28 cellular contexts compared by ENCODE assay signal in the genomic region with DNA sequence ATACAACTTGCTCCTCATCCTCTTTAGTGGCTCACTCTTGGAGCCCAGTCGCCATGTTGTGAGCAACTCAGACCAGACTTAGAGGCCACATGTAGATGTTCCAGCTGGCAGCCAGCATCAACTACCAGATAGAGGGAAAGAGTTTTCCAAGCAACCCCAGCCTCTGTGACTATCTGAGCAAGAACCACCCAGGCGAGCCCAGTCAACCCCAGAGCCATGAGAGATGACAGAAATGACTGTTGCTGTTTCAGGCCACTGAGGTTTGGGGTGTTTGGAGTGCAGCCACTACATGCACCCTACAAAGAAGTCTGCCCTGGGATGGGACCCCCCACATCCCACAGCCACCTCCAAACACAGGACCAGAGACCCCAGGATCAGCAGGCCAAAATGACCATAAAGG. TPM values are rescaled to one million over a fixed set of nuclear protein-coding genes. Genes with fewer than 3 reads are reported as not detected.
"Had no signal": no experiment of that assay in that cellular context is flagged by ENCODE, and none has a peak within 500 bp of the region (broad histone marks: within the 10 kb centered on the region; RNA-seq: fewer than 3 reads in every experiment).

No MANE protein-coding gene starts in this region.

- H3K4me3 ChIP-seq: adrenal gland, body of pancreas, cardiac muscle cell, coronary artery, dorsolateral prefrontal cortex, heart left ventricle had no signal

- H3K27ac ChIP-seq: adrenal gland, body of pancreas, cardiac muscle cell, coronary artery, dorsolateral prefrontal cortex, heart left ventricle had no signal

- ATAC-seq: activated CD8-positive, alpha-beta memory T cell treated with anti-CD3 and anti-CD28 coated beads, Interleukin-2, amount 10 ng/mL, durations not matched to agents 7 days and 5 days; activated CD8-positive, alpha-beta T cell treated with anti-CD3 and anti-CD28 coated beads, Interleukin-2, amount 10 ng/mL, durations not matched to agents 7 days and 5 days; activated naive CD8-positive, alpha-beta T cell treated with anti-CD3 and anti-CD28 coated beads, Interleukin-2, amount 50 U/mL, for 24 hours; body of pancreas; esophagus mucosa; heart left ventricle had no signal

- FAIRE-seq: frontal cortex had no signal

- H3K36me3 ChIP-seq: adrenal gland, cardiac muscle cell, heart left ventricle had no signal

- H3K27me3 ChIP-seq: adrenal gland, body of pancreas, cardiac muscle cell, heart left ventricle had no signal

- DNase-seq: activated CD4-positive, alpha-beta T cell treated with anti-CD3 and anti-CD28 coated beads for 1 hour; activated CD4-positive, alpha-beta T cell treated with anti-CD3 and anti-CD28 coated beads for 4 hours; activated CD4-positive, alpha-beta T cell treated with anti-CD3 and anti-CD28 coated beads, Interleukin-2, amount 10 ng/mL, durations not matched to agents 7 days and 5 days; activated CD4-positive, alpha-beta T cell treated with anti-CD3 and anti-CD28 coated beads, Interleukin-2, amount 50 U/mL, for 4 hours; activated CD8-positive, alpha-beta memory T cell treated with anti-CD3 and anti-CD28 coated beads, Interleukin-2, amount 10 ng/mL, durations not matched to agents 7 days and 5 days; activated CD8-positive, alpha-beta memory T cell treated with anti-CD3 and anti-CD28 coated beads, Interleukin-2, amount 50 U/mL, for 4 hours; activated CD8-positive, alpha-beta T cell treated with anti-CD3 and anti-CD28 coated beads, Interleukin-2, amount 10 ng/mL, durations not matched to agents 7 days and 5 days; activated naive CD4-positive, alpha-beta T cell treated with anti-CD3 and anti-CD28 coated beads for 36 hours; activated naive CD8-positive, alpha-beta T cell treated with anti-CD3 and anti-CD28 coated beads for 36 hours; activated naive CD8-positive, alpha-beta T cell treated with anti-CD3 and anti-CD28 coated beads, Interleukin-2, amount 50 U/mL, for 24 hours; activated T-cell treated with anti-CD3 and anti-CD28 coated beads, Interleukin-2, amount 50 U/mL, for 1 hour; activated T-cell treated with anti-CD3 and anti-CD28 coated beads, Interleukin-2, amount 50 U/mL, for 48 hours; adrenal gland; amygdala; aorta; body of pancreas; dorsolateral prefrontal cortex; effector memory CD4-positive, alpha-beta T cell; endodermal cell; foreskin fibroblast; glutamatergic neuron; heart left ventricle; T-helper 2 cell had no signal

- H3K9me3 ChIP-seq: adrenal gland, body of pancreas had no signal

- H3K4me1 ChIP-seq: adrenal gland, body of pancreas had no signal

RNA-seq across cellular contexts. Expression of a gene that starts 24.8 kb away (rescaled TPM):
- total RNA-seq: activated CD8-positive, alpha-beta memory T cell treated with anti-CD3 and anti-CD28 coated beads for 36 hours; activated CD8-positive, alpha-beta memory T cell treated with anti-CD3 and anti-CD28 coated beads, Interleukin-2, amount 10 ng/mL, durations not matched to agents 7 days and 5 days; activated CD8-positive, alpha-beta T cell treated with anti-CD3 and anti-CD28 coated beads, Interleukin-2, amount 10 ng/mL, durations not matched to agents 7 days and 5 days; activated naive CD8-positive, alpha-beta T cell treated with anti-CD3 and anti-CD28 coated beads for 36 hours had no signal
